18 cellular contexts compared by ENCODE assay signal in genomic region chr3:20099020-20099539, GRCh38. TPM values are rescaled to one million over a fixed set of nuclear protein-coding genes. Genes with fewer than 3 reads are reported as not detected.
DNase-seq lines count a peak whose midpoint lies in the region; ATAC-seq and TF ChIP-seq lines count a peak whose summit lies in the region.
"Had no signal": no experiment of that assay in that cellular context is flagged by ENCODE, and none has a peak within 500 bp of the region (broad histone marks: within the 10 kb centered on the region; RNA-seq: fewer than 3 reads in every experiment).

No MANE protein-coding gene starts in this region.

- H3K4me3 Mint-ChIP-seq in activated T-helper 17 cell treated with anti-CD3 and anti-CD28 coated beads, Interleukin-2, amount 50 U/mL, for 72 hours = peak overlapping the region; percentile 73
- H3K4me3 Mint-ChIP-seq in stimulated activated memory B cell treated with anti-CD40 and anti-IgM and Interleukin-4, amounts not matched to agents 10 μg/mL and 1 μg/mL and 100 μg/mL, for 72 hours = no peak overlapping the region
- H3K4me3 Mint-ChIP-seq: activated B cell treated with CpG ODN at 0.5 μM for 24 hours; activated naive CD4-positive, alpha-beta T cell treated with anti-CD3 and anti-CD28 coated beads, Interleukin-2, amount 50 U/mL, for 24 hours; B cell; mesothelial cell of epicardium; type B pancreatic cell had no signal

- TF ChIP-seq CTCF in omental fat pad (IDR thresholded peaks at IDR 0.05) = no peak

- H3K27me3 Mint-ChIP-seq in activated T-helper 17 cell treated with anti-CD3 and anti-CD28 coated beads, Interleukin-2, amount 50 U/mL, for 72 hours = no peaks in the 10 kb centered on the region
- H3K27me3 Mint-ChIP-seq in stimulated activated memory B cell treated with anti-CD40 and anti-IgM and Interleukin-4, amounts not matched to agents 10 μg/mL and 1 μg/mL and 100 μg/mL, for 72 hours = no peaks in the 10 kb centered on the region
- H3K27me3 Mint-ChIP-seq: activated B cell treated with CpG ODN at 0.5 μM for 24 hours; activated naive CD4-positive, alpha-beta T cell treated with anti-CD3 and anti-CD28 coated beads, Interleukin-2, amount 50 U/mL, for 24 hours; B cell; type B pancreatic cell had no signal

- DNase-seq in LHCN-M2 (ENCODE audit: low read depth) (peak; percentile 50), hippocampal formation (lab: John Stamatoyannopoulos, UW) (peak; percentile 12 to 22), MV-4-11 (lab: John Stamatoyannopoulos, UW) (no peak), SW 1271 (lab: John Stamatoyannopoulos, UW) (no peak), omental fat pad (ENCODE audit: low spot score) (no peak)
- DNase-seq: activated B cell treated with CpG ODN at 0.5 μM for 24 hours; activated CD8-positive, alpha-beta memory T cell treated with anti-CD3 and anti-CD28 coated beads, Interleukin-2, amount 50 U/mL, for 48 hours; IMR-90; NCI-H2029 treated with DMSO at 0.1 percent for 48 hours; NCI-H510A had no signal

- H3K4me1 Mint-ChIP-seq in activated T-helper 17 cell treated with anti-CD3 and anti-CD28 coated beads, Interleukin-2, amount 50 U/mL, for 72 hours = peaks cover 48% of the 10 kb centered on the region
- H3K4me1 Mint-ChIP-seq in stimulated activated memory B cell treated with anti-CD40 and anti-IgM and Interleukin-4, amounts not matched to agents 10 μg/mL and 1 μg/mL and 100 μg/mL, for 72 hours = peaks cover 11% of the 10 kb centered on the region

- peak overlapping the region; percentile 95 for H3K27ac Mint-ChIP-seq in activated T-helper 17 cell treated with anti-CD3 and anti-CD28 coated beads, Interleukin-2, amount 50 U/mL, for 72 hours
- H3K27ac Mint-ChIP-seq in stimulated activated memory B cell treated with anti-CD40 and anti-IgM and Interleukin-4, amounts not matched to agents 10 μg/mL and 1 μg/mL and 100 μg/mL, for 72 hours = peak overlapping the region; percentile 22
- H3K27ac Mint-ChIP-seq: activated naive CD4-positive, alpha-beta T cell treated with anti-CD3 and anti-CD28 coated beads, Interleukin-2, amount 50 U/mL, for 24 hours; mesothelial cell of epicardium; type B pancreatic cell had no signal

- no peak for ATAC-seq in activated T-helper 17 cell treated with anti-CD3 and anti-CD28 coated beads, Interleukin-2, amount 50 U/mL, for 72 hours (replicated peaks)
- ATAC-seq in stimulated activated memory B cell treated with anti-CD40 and anti-IgM and Interleukin-4, amounts not matched to agents 10 μg/mL and 1 μg/mL and 100 μg/mL, for 72 hours = no peak
- no peak for ATAC-seq in omental fat pad (ENCODE audit: low FRiP score)
- no peak for ATAC-seq in activated CD4-positive, CD25-positive, alpha-beta regulatory T cell treated with anti-CD3 and anti-CD28 coated beads, Interleukin-2, amount 50 U/mL, for 24 hours
- ATAC-seq: Right ventricle myocardium inferior had no signal

- peaks cover 88% of the 10 kb centered on the region for H3K36me3 Mint-ChIP-seq in activated T-helper 17 cell treated with anti-CD3 and anti-CD28 coated beads, Interleukin-2, amount 50 U/mL, for 72 hours (ENCODE audit: low read depth)
- peaks cover 46% of the 10 kb centered on the region for H3K36me3 Mint-ChIP-seq in stimulated activated memory B cell treated with anti-CD40 and anti-IgM and Interleukin-4, amounts not matched to agents 10 μg/mL and 1 μg/mL and 100 μg/mL, for 72 hours
- H3K36me3 Mint-ChIP-seq: mesothelial cell of epicardium, type B pancreatic cell had no signal

- peaks cover 2% of the 10 kb centered on the region for H3K9me3 Mint-ChIP-seq in activated T-helper 17 cell treated with anti-CD3 and anti-CD28 coated beads, Interleukin-2, amount 50 U/mL, for 72 hours
- H3K9me3 Mint-ChIP-seq in stimulated activated memory B cell treated with anti-CD40 and anti-IgM and Interleukin-4, amounts not matched to agents 10 μg/mL and 1 μg/mL and 100 μg/mL, for 72 hours = no peaks in the 10 kb centered on the region
- H3K9me3 Mint-ChIP-seq: activated B cell treated with CpG ODN at 0.5 μM for 24 hours; activated naive CD4-positive, alpha-beta T cell treated with anti-CD3 and anti-CD28 coated beads, Interleukin-2, amount 50 U/mL, for 24 hours; mesothelial cell of epicardium; type B pancreatic cell had no signal

RNA-seq across cellular contexts. Expression of gene KAT2B, which starts 58.8 kb away (rescaled TPM):
- 13.2 and 15.2 TPM in 2 replicates for total RNA-seq in LHCN-M2 (2014; rRNA removed)
- polyA plus RNA-seq in LHCN-M2 (2012) = 3.1 TPM
- 100 to 1,000 TPM; 109 to 143 TPM for total RNA-seq in activated T-helper 17 cell treated with anti-CD3 and anti-CD28 coated beads, Interleukin-2, amount 50 U/mL, for 72 hours
- 10 to 100 TPM; 21.3 to 47.0 (median 33.3) TPM for total RNA-seq in omental fat pad

Comparison
In these comparisons a context has a peak if more than half of its experiments do, and no peak if none do; other contexts are left out.
1. DNase-seq: peak in LHCN-M2 (single experiment) and hippocampal formation (2 of 2); none in MV-4-11 (single experiment), SW 1271 (0 of 2) and omental fat pad (single experiment).